ENCODE assay signal across 9 cellular contexts in genomic region chr22:49657275-49657973, GRCh38.
DNase-seq lines count a peak whose midpoint lies in the region; TF ChIP-seq lines count a peak whose summit lies in the region.
"Had no signal": no experiment of that assay in that cellular context is flagged by ENCODE, and none has a peak within 500 bp of the region (broad histone marks: within the 10 kb centered on the region; RNA-seq: fewer than 3 reads in every experiment).

No MANE protein-coding gene starts in this region.

- H4K5ac ChIP-seq in mesendoderm (ENCODE audit: low read length) = no peak overlapping the region

- H3K27me3 ChIP-seq in breast epithelium (peaks cover 0 to 25% of the 10 kb centered on the region in 2 donors), mesendoderm (ENCODE audit: insufficient read depth, low read length, poor library complexity) (no peaks in the 10 kb centered on the region)
- H3K27me3 ChIP-seq: cardiac muscle cell had no signal

- H3K4me1 Mint-ChIP-seq in MCF 10A (ENCODE audit: insufficient read depth, unreplicated experiment) = no peaks in the 10 kb centered on the region
- H3K4me1 Mint-ChIP-seq in activated T-helper 2 cell treated with anti-CD3 and anti-CD28 coated beads, Interferon-gamma antibody, Interleukin-2, Interleukin-4, amounts not matched to agents 10 μg/mL and 5 μg/mL and 100 μg/mL, durations not matched to agents 14 hours and 24 hours and 36 hours (ENCODE audit: low read depth) = peaks cover 17% of the 10 kb centered on the region

- no peak overlapping the region for H2BK15ac ChIP-seq in mesendoderm (replicated peaks; ENCODE audit: low read depth)

- no peak overlapping the region for H3K9ac ChIP-seq in mesendoderm (ENCODE audit: low read length)

- H2BK120ac ChIP-seq in mesendoderm (ENCODE audit: low read depth, low read length) = no peak overlapping the region

- H2BK5ac ChIP-seq in mesendoderm (ENCODE audit: low read length) = no peak overlapping the region

- no peak overlapping the region for H2AK5ac ChIP-seq in mesendoderm (ENCODE audit: low read length)

- intact Hi-C loops in breast epithelium (cut with DNase I; ENCODE audit: low total_unique reads) (no loop called here), MCF 10A (cut with micrococcal nuclease) (no loop called here)
- intact Hi-C loops in activated T-helper 2 cell treated with anti-CD3 and anti-CD28 coated beads, Interferon-gamma antibody, Interleukin-2, Interleukin-4, amounts not matched to agents 10 μg/mL and 5 μg/mL and 100 μg/mL, durations not matched to agents 14 hours and 24 hours and 36 hours (cut with micrococcal nuclease) = no loop called here

- H3K4me3 ChIP-seq in breast epithelium = peak overlapping the region; percentile 46 to 55 (median 47)
- H3K4me3 ChIP-seq in mesendoderm (ENCODE audit: low read length) = no peak overlapping the region
- H3K4me3 ChIP-seq: cardiac muscle cell had no signal

- H3K18ac ChIP-seq in mesendoderm (ENCODE audit: low read length) = no peak overlapping the region

- no peak overlapping the region for H3K4me2 ChIP-seq in mesendoderm (ENCODE audit: low read length)

- peak in 1 of 2 donors; percentile 27 for DNase-seq in breast epithelium (ENCODE audit: low spot score in 2 of 2)
- no peak for DNase-seq in MCF 10A (ENCODE audit: unreplicated experiment)
- peak; percentile 95 for DNase-seq in OCI-M1 (lab: John Stamatoyannopoulos, UW)
- peak; percentile 67 for DNase-seq in activated T-helper 2 cell treated with anti-CD3 and anti-CD28 coated beads, Interferon-gamma antibody, Interleukin-2, Interleukin-4, amounts not matched to agents 10 μg/mL and 5 μg/mL and 100 μg/mL, durations not matched to agents 14 hours and 24 hours and 36 hours (ENCODE audit: low spot score)
- DNase-seq in mesendoderm = peak; percentile 23
- peak; percentile 66 to 71 for DNase-seq in stimulated activated CD8-positive, alpha-beta memory T cell treated with anti-CD3 and anti-CD28 coated beads, Interleukin-7, amount 100 ng/mL, for 4 hours (ENCODE audit: low read depth in 2 of 2)
- no peak for DNase-seq in NCI-H128 (lab: John Stamatoyannopoulos, UW; ENCODE audit: unreplicated experiment)
- DNase-seq in G401 (ENCODE audit: low spot score) = no peak

- peaks cover 7% of the 10 kb centered on the region for H3K36me3 Mint-ChIP-seq in MCF 10A (ENCODE audit: insufficient read depth, unreplicated experiment)
- peaks cover 25% of the 10 kb centered on the region for H3K36me3 Mint-ChIP-seq in activated T-helper 2 cell treated with anti-CD3 and anti-CD28 coated beads, Interferon-gamma antibody, Interleukin-2, Interleukin-4, amounts not matched to agents 10 μg/mL and 5 μg/mL and 100 μg/mL, durations not matched to agents 14 hours and 24 hours and 36 hours (ENCODE audit: low read depth)

- peak overlapping the region in 1 of 2 donors; percentile 77 for H3K27ac ChIP-seq in breast epithelium
- no peak overlapping the region for H3K27ac ChIP-seq in mesendoderm (ENCODE audit: low read depth, low read length)
- H3K27ac ChIP-seq: cardiac muscle cell had no signal

- H3K36me3 ChIP-seq in breast epithelium (no peaks in the 10 kb centered on the region), mesendoderm (ENCODE audit: control insufficient read depth, insufficient read depth, low read length) (no peaks in the 10 kb centered on the region)
- H3K36me3 ChIP-seq: cardiac muscle cell had no signal

- in situ Hi-C loops in G401 (cut with HindIII; ENCODE audit: low sequenced_read_pairs) = no loop called here

- POLR2A ChIA-PET in MCF 10A (lab: Yijun Ruan, JAX) = no interaction called here

- H3K79me1 ChIP-seq in mesendoderm (ENCODE audit: low read length) = no peaks in the 10 kb centered on the region

- no peak overlapping the region for H3K4me3 Mint-ChIP-seq in MCF 10A (ENCODE audit: unreplicated experiment)
- H3K4me3 Mint-ChIP-seq in activated T-helper 2 cell treated with anti-CD3 and anti-CD28 coated beads, Interferon-gamma antibody, Interleukin-2, Interleukin-4, amounts not matched to agents 10 μg/mL and 5 μg/mL and 100 μg/mL, durations not matched to agents 14 hours and 24 hours and 36 hours (ENCODE audit: low read depth) = peak overlapping the region; percentile 93

- no CpG with 5 or more reads among the region's 24 CpGs for WGBS in mesendoderm (ENCODE audit: extremely low coverage, insufficient coverage, low lambda C conversion rate)

- H4K8ac ChIP-seq in mesendoderm (ENCODE audit: low read depth, low read length) = no peak overlapping the region

- TF ChIP-seq CTCF in breast epithelium (IDR thresholded peaks at IDR 0.05) (no peak), MCF 10A (IDR thresholded peaks at IDR 0.05; ENCODE audit: unreplicated experiment) (no peak)

- H3K4me1 ChIP-seq in breast epithelium (no peaks in the 10 kb centered on the region), mesendoderm (ENCODE audit: control insufficient read depth, low read depth, low read length) (peaks cover 1% of the 10 kb centered on the region)

- H3K9me3 Mint-ChIP-seq in MCF 10A (ENCODE audit: unreplicated experiment) = peaks cover 13% of the 10 kb centered on the region
- H3K9me3 Mint-ChIP-seq in activated T-helper 2 cell treated with anti-CD3 and anti-CD28 coated beads, Interferon-gamma antibody, Interleukin-2, Interleukin-4, amounts not matched to agents 10 μg/mL and 5 μg/mL and 100 μg/mL, durations not matched to agents 14 hours and 24 hours and 36 hours = no peaks in the 10 kb centered on the region

- no peak overlapping the region for H3K27ac Mint-ChIP-seq in MCF 10A (ENCODE audit: low read depth, unreplicated experiment)
- peak overlapping the region; percentile 67 for H3K27ac Mint-ChIP-seq in activated T-helper 2 cell treated with anti-CD3 and anti-CD28 coated beads, Interferon-gamma antibody, Interleukin-2, Interleukin-4, amounts not matched to agents 10 μg/mL and 5 μg/mL and 100 μg/mL, durations not matched to agents 14 hours and 24 hours and 36 hours

- H3K4ac ChIP-seq in mesendoderm (ENCODE audit: low read depth, low read length) = no peak overlapping the region

- no peak overlapping the region for H3K56ac ChIP-seq in mesendoderm (ENCODE audit: low read length)

- no peak overlapping the region for H3K23ac ChIP-seq in mesendoderm (ENCODE audit: low read length)

- no peak for TF ChIP-seq POLR2A in breast epithelium (IDR thresholded peaks at IDR 0.05)

- no TSS peak for BruUV-seq in MCF 10A (replicated peaks; lab: Mats Ljungman, UMichigan)

- CTCF ChIA-PET in MCF 10A (lab: Yijun Ruan, JAX) = no interaction called here

- H3K9me3 ChIP-seq in breast epithelium = no peaks in the 10 kb centered on the region

- H3K27me3 Mint-ChIP-seq in MCF 10A (ENCODE audit: insufficient read depth, unreplicated experiment) = no peaks in the 10 kb centered on the region
- H3K27me3 Mint-ChIP-seq in activated T-helper 2 cell treated with anti-CD3 and anti-CD28 coated beads, Interferon-gamma antibody, Interleukin-2, Interleukin-4, amounts not matched to agents 10 μg/mL and 5 μg/mL and 100 μg/mL, durations not matched to agents 14 hours and 24 hours and 36 hours (ENCODE audit: low read depth) = no peaks in the 10 kb centered on the region

- H3K79me2 ChIP-seq in mesendoderm (ENCODE audit: control insufficient read depth, insufficient read depth, low read length) = no peaks in the 10 kb centered on the region

Comparison
In these comparisons a context has a peak if more than half of its experiments do, and no peak if none do; other contexts are left out.
1. DNase-seq: peak in OCI-M1 (single experiment), activated T-helper 2 cell treated with anti-CD3 and anti-CD28 coated beads, Interferon-gamma antibody, Interleukin-2, Interleukin-4, amounts not matched to agents 10 μg/mL and 5 μg/mL and 100 μg/mL, durations not matched to agents 14 hours and 24 hours and 36 hours (single experiment), mesendoderm (single experiment) and stimulated activated CD8-positive, alpha-beta memory T cell treated with anti-CD3 and anti-CD28 coated beads, Interleukin-7, amount 100 ng/mL, for 4 hours (2 of 2); none in MCF 10A (single experiment), NCI-H128 (single experiment) and G401 (single experiment).